1 cellular context compared by ENCODE assay signal in genomic region chr16:89828199-89828869, GRCh38.
TF ChIP-seq lines count a peak whose summit lies in the region.

TSS of gene SPIRE2 (plus strand) at chr16:89828475. CDS start at chr16:89828551, 76 bp downstream.

TF ChIP-seq in H1, 55 proteins besides CTCF, POLR2A, EP300 and RAD21 (continued from another document):
- TF ChIP-seq CHD7 (IDR thresholded peaks at IDR 0.05; ENCODE audit: insufficient replicate concordance, low read length) (no peak), ASH2L (IDR thresholded peaks at IDR 0.05; ENCODE audit: low read length) (no peak), ZNF274 (IDR thresholded peaks at IDR 0.05; ENCODE audit: borderline replicate concordance, extremely low read depth, low read length) (no peak), TCF12 (IDR thresholded peaks at IDR 0.05; ENCODE audit: low read depth, low read length) (no peak), E2F6 (IDR thresholded peaks at IDR 0.05) (no peak), RXRA (IDR thresholded peaks at IDR 0.05; ENCODE audit: insufficient read depth, low read depth, low read length) (no peak), ATF3 (IDR thresholded peaks at IDR 0.05; ENCODE audit: insufficient read depth, low read depth, low read length) (no peak), ATF2 (IDR thresholded peaks at IDR 0.05; ENCODE audit: low read length) (no peak), EZH2 (IDR thresholded peaks at IDR 0.05; ENCODE audit: low read depth, low read length, severe bottlenecking) (no peak), BACH1 (IDR thresholded peaks at IDR 0.05; ENCODE audit: low read length) (peak; percentile 28; the same call in 1 of the 2 replicates), SRF (IDR thresholded peaks at IDR 0.05; ENCODE audit: low read depth, low read length) (no peak), YY1 (IDR thresholded peaks at IDR 0.05; ENCODE audit: low read depth, low read length) (peak; percentile 27; the same call in 1 of the 2 replicates), TAF1 (IDR thresholded peaks at IDR 0.05; ENCODE audit: low read depth, low read length) (0 out of 2 replicates have a peak, but pooled peaks have one; percentile 16), PHF8 (conservative IDR thresholded peaks at IDR 0.05; ENCODE audit: low read depth, low read length) (peak; percentile 41), TBP (IDR thresholded peaks at IDR 0.05; ENCODE audit: low read depth, low read length) (no peak)
